22 cellular contexts compared by ENCODE assay signal in genomic region chr3:53225181-53225580, GRCh38.
"Had no signal": no experiment of that assay in that cellular context is flagged by ENCODE, and none has a peak within 500 bp of the region (broad histone marks: within the 10 kb centered on the region; RNA-seq: fewer than 3 reads in every experiment).

No MANE protein-coding gene starts in this region.

- H3K27me3 Mint-ChIP-seq: activated B cell treated with CpG ODN at 0.5 μM for 24 hours; activated CD4-positive, alpha-beta memory T cell treated with anti-CD3 and anti-CD28 coated beads, Interleukin-2, amount 10 ng/mL, durations not matched to agents 7 days and 5 days; activated CD4-positive, alpha-beta T cell treated with anti-CD3 and anti-CD28 coated beads, Interleukin-2, amount 10 ng/mL, durations not matched to agents 7 days and 5 days; activated naive CD4-positive, alpha-beta T cell treated with anti-CD3 and anti-CD28 coated beads, Interleukin-2, amount 50 U/mL, for 24 hours; brain had no signal

- H3K4me1 ChIP-seq: ascending aorta had no signal

- H3K9me3 Mint-ChIP-seq: activated B cell treated with CpG ODN at 0.5 μM for 24 hours; activated CD4-positive, alpha-beta memory T cell treated with anti-CD3 and anti-CD28 coated beads, Interleukin-2, amount 10 ng/mL, durations not matched to agents 7 days and 5 days; activated CD4-positive, alpha-beta T cell treated with anti-CD3 and anti-CD28 coated beads, Interleukin-2, amount 10 ng/mL, durations not matched to agents 7 days and 5 days; activated naive CD4-positive, alpha-beta T cell treated with anti-CD3 and anti-CD28 coated beads, Interleukin-2, amount 50 U/mL, for 24 hours; brain; T-helper 1 cell treated with Interleukin-12 subunit alpha and Interleukin-12 subunit beta and Interleukin-4 antibody, amounts not matched to agents 30 μg/mL and 1 μg/mL, for 36 hours had no signal

- H3K4me1 Mint-ChIP-seq: activated CD4-positive, alpha-beta memory T cell treated with anti-CD3 and anti-CD28 coated beads, Interleukin-2, amount 10 ng/mL, durations not matched to agents 7 days and 5 days; activated CD4-positive, alpha-beta T cell treated with anti-CD3 and anti-CD28 coated beads, Interleukin-2, amount 10 ng/mL, durations not matched to agents 7 days and 5 days; activated naive CD4-positive, alpha-beta T cell treated with anti-CD3 and anti-CD28 coated beads, Interleukin-2, amount 50 U/mL, for 24 hours had no signal

- H3K27ac ChIP-seq: ascending aorta had no signal

- DNase-seq: activated B cell treated with CpG ODN at 0.5 μM for 24 hours; activated CD4-positive, alpha-beta memory T cell treated with anti-CD3 and anti-CD28 coated beads, Interleukin-2, amount 10 ng/mL, durations not matched to agents 7 days and 5 days; activated CD4-positive, alpha-beta T cell treated with anti-CD3 and anti-CD28 coated beads for 1 hour; activated CD4-positive, alpha-beta T cell treated with anti-CD3 and anti-CD28 coated beads, Interleukin-2, amount 10 ng/mL, durations not matched to agents 7 days and 5 days; activated naive CD4-positive, alpha-beta T cell; activated T-cell treated with anti-CD3 and anti-CD28 coated beads for 4 hours; amniotic stem cell; Kasumi-1; KBM-7; NCI-H1105 treated with DMSO at 0.1 percent for 48 hours; NCI-H1436 treated with DMSO at 0.1 percent for 48 hours; NCI-H187 treated with DMSO at 0.1 percent for 48 hours; NCI-H2081 treated with DMSO at 0.1 percent for 48 hours; NCI-H446; NCI-H524; PC-3; SHP77 treated with DMSO at 0.1 percent for 48 hours; T1000 had no signal

- H3K27ac Mint-ChIP-seq: activated B cell treated with CpG ODN at 0.5 μM for 24 hours; activated CD4-positive, alpha-beta memory T cell treated with anti-CD3 and anti-CD28 coated beads, Interleukin-2, amount 10 ng/mL, durations not matched to agents 7 days and 5 days; activated CD4-positive, alpha-beta T cell treated with anti-CD3 and anti-CD28 coated beads, Interleukin-2, amount 10 ng/mL, durations not matched to agents 7 days and 5 days; T-helper 1 cell treated with Interleukin-12 subunit alpha and Interleukin-12 subunit beta and Interleukin-4 antibody, amounts not matched to agents 30 μg/mL and 1 μg/mL, for 36 hours had no signal

- ATAC-seq: PC-3 had no signal

- H3K9me3 ChIP-seq: ascending aorta had no signal

- H3K4me3 Mint-ChIP-seq: activated B cell treated with CpG ODN at 0.5 μM for 24 hours; activated CD4-positive, alpha-beta memory T cell treated with anti-CD3 and anti-CD28 coated beads, Interleukin-2, amount 10 ng/mL, durations not matched to agents 7 days and 5 days; activated CD4-positive, alpha-beta T cell treated with anti-CD3 and anti-CD28 coated beads, Interleukin-2, amount 10 ng/mL, durations not matched to agents 7 days and 5 days; activated naive CD4-positive, alpha-beta T cell treated with anti-CD3 and anti-CD28 coated beads, Interleukin-2, amount 50 U/mL, for 24 hours; brain; T-helper 1 cell treated with Interleukin-12 subunit alpha and Interleukin-12 subunit beta and Interleukin-4 antibody, amounts not matched to agents 30 μg/mL and 1 μg/mL, for 36 hours had no signal

- H3K27me3 ChIP-seq: ascending aorta had no signal

- H3K4me3 ChIP-seq: ascending aorta had no signal
